ENCODE assay signal across 23 cellular contexts in the genomic region with DNA sequence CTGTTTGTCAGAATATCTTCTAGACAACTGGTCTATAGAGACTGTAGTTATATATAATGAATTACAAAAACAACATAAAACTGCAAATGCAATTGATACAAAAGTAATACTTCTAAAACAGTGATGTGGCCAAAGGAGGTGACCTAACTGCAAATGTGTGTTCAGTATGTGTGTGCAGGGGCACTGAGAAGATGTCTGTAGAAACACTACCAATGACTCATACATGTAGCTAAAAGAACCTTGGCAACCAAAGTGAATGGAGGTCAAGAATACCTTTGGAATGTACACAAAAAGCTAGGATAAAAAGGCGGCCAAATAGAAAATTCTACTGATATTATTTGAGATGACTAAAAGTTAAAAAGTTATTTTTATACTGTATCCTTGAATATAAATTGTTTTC.
A peak's percentile ranks its signal among the peaks of the same experiment; 100 is the strongest.
DNase-seq lines count a peak whose midpoint lies in the region; ATAC-seq, FAIRE-seq and TF ChIP-seq lines count a peak whose summit lies in the region.
"Had no signal": no experiment of that assay in that cellular context is flagged by ENCODE, and none has a peak within 500 bp of the region (broad histone marks: within the 10 kb centered on the region; RNA-seq: fewer than 3 reads in every experiment).

No MANE protein-coding gene starts in this region.

- TF ChIP-seq RAD21 in HepG2 (CRISPR knock-in tag; IDR thresholded peaks at IDR 0.05): no peak

- H3K4me1 Mint-ChIP-seq in H9: peaks cover 5% of the 10 kb centered on the region in 2 experiments; a peak in 2 of 4 replicates
- H3K4me1 Mint-ChIP-seq: activated naive CD8-positive, alpha-beta T cell treated with anti-CD3 and anti-CD28 coated beads for 36 hours had no signal

- H4K5ac ChIP-seq in H9 (ENCODE audit: insufficient read length, low read depth, low read length): no peak overlapping the region

- H3K18ac ChIP-seq in H9 (ENCODE audit: insufficient read length, low read depth, low read length): no peak overlapping the region

- peaks cover 12 to 14% (median 13%) of the 10 kb centered on the region in 3 experiments for H3K36me3 Mint-ChIP-seq in H9 (ENCODE audit: insufficient read depth in 1 of 3, low read depth in 3 of 3)

- no TSS peak for BruUV-seq in PC-3 (replicated peaks; lab: Mats Ljungman, UMichigan)
- BruUV-seq in HepG2 (replicated peaks; lab: Mats Ljungman, UMichigan): no TSS peak

- H2BK5ac ChIP-seq in H9 (ENCODE audit: insufficient read length, low read length): no peak overlapping the region

- no peak overlapping the region for H3K4me3 Mint-ChIP-seq in H9
- H3K4me3 Mint-ChIP-seq: activated naive CD8-positive, alpha-beta T cell treated with anti-CD3 and anti-CD28 coated beads for 36 hours; IgD-negative memory B cell had no signal

- FAIRE-seq in HepG2 (lab: Jason Lieb, UNC) (no peak), GM12891 (lab: Jason Lieb, UNC) (no peak)
- FAIRE-seq: GM12892 had no signal

- no peak for TF ChIP-seq CTCF in AG10803 (conservative IDR thresholded peaks at IDR 0.05; ENCODE audit: low read length)
- no peak for TF ChIP-seq CTCF in PC-3 (conservative IDR thresholded peaks at IDR 0.05; ENCODE audit: low read depth, low read length)
- no peak for TF ChIP-seq CTCF in HepG2 (CRISPR knock-in tag; IDR thresholded peaks at IDR 0.05)
- TF ChIP-seq CTCF in H9 (conservative IDR thresholded peaks at IDR 0.05): no peak

- no peak overlapping the region for H3K9ac ChIP-seq in PC-3 (ENCODE audit: low read length)
- H3K9ac ChIP-seq in HepG2 (ENCODE audit: insufficient read depth, low read depth, low read length): no peak overlapping the region
- no peak overlapping the region for H3K9ac ChIP-seq in H9 (ENCODE audit: extremely low read depth, insufficient read length, low read length)
- H3K9ac ChIP-seq: BLaER1 had no signal

- TF ChIP-seq POLR2A in HepG2 (IDR thresholded peaks at IDR 0.05; ENCODE audit: insufficient read depth in 1 of 2, low read depth in 2 of 2, low read length in 2 of 2) (no peak), GM12891 (IDR thresholded peaks at IDR 0.05; ENCODE audit: low read depth, low read length) (no peak)

- no peaks in the 10 kb centered on the region for H3K79me1 ChIP-seq in H9 (ENCODE audit: insufficient read depth, low read depth, low read length, poor library complexity, severe bottlenecking)

- no peak overlapping the region for H3K56ac ChIP-seq in H9 (ENCODE audit: insufficient read length, low read depth, low read length)

- DNase-seq in AG10803 (ENCODE audit: low read depth) (peak; percentile 71), PC-3 (peak; percentile 47), dermis blood vessel endothelial cell (peak; percentile 1), HepG2 (ENCODE audit: low spot score) (peak; percentile 35), GM12891 (ENCODE audit: insufficient read length, low spot score) (no peak), NOMO-1 treated with dmso at 0.1 percent for 144 hours (lab: John Stamatoyannopoulos, UW; ENCODE audit: unreplicated experiment) (no peak), H9 (no peak)
- DNase-seq: activated CD8-positive, alpha-beta memory T cell treated with anti-CD3 and anti-CD28 coated beads, Interleukin-2, amount 50 U/mL, for 48 hours; activated naive CD8-positive, alpha-beta T cell treated with anti-CD3 and anti-CD28 coated beads for 36 hours; cortex of kidney; DMS79 treated with DMSO at 0.1 percent for 48 hours; islet precursor cell; NCI-H1436; NCI-H524; OCI-M1; SW 1271 had no signal

- intact Hi-C loops in PC-3 (cut with micrococcal nuclease) (no loop called here), HepG2 (cut with micrococcal nuclease; ENCODE audit: unreplicated experiment) (no loop called here)

- H2BK15ac ChIP-seq in H9 (ENCODE audit: low read depth, low read length): no peak overlapping the region

- no peaks in the 10 kb centered on the region for H3K27me3 Mint-ChIP-seq in H9 (ENCODE audit: low read depth)
- H3K27me3 Mint-ChIP-seq: activated naive CD8-positive, alpha-beta T cell treated with anti-CD3 and anti-CD28 coated beads for 36 hours; IgD-negative memory B cell had no signal

- H3K4me2 ChIP-seq in PC-3 (ENCODE audit: low read length): no peak overlapping the region
- H3K4me2 ChIP-seq in HepG2 (ENCODE audit: low read depth, low read length): no peak overlapping the region
- H3K4me2 ChIP-seq in H9 (ENCODE audit: insufficient read depth, insufficient read length, low read length): no peak overlapping the region
- H3K4me2 ChIP-seq: BLaER1 had no signal

- H3K23ac ChIP-seq in H9 (ENCODE audit: insufficient read length, low read depth, low read length): no peak overlapping the region

- H4K8ac ChIP-seq in H9 (replicated peaks; ENCODE audit: insufficient read length, low read depth, low read length): no peak overlapping the region

- no peak overlapping the region for H2BK20ac ChIP-seq in H9 (ENCODE audit: low read depth, low read length, poor library complexity, severe bottlenecking)

- no peaks in the 10 kb centered on the region for H3K36me3 ChIP-seq in PC-3 (ENCODE audit: low read depth, low read length)
- peaks cover 1 to 13% of the 10 kb centered on the region in 2 experiments; a peak in 2 of 5 replicates for H3K36me3 ChIP-seq in HepG2 (replicated peaks in 1 of 2; ENCODE audit: control insufficient read depth in 1 of 2, insufficient read depth in 2 of 2, low read length in 2 of 2)

- in situ Hi-C loops in HepG2 (cut with HindIII; ENCODE audit: extremely low pct_ligation_motif_present, low pct_unique_long_range_greater_than_20kb): no loop called here

- no peaks in the 10 kb centered on the region for H3K79me2 ChIP-seq in PC-3 (ENCODE audit: low read length)
- no peaks in the 10 kb centered on the region for H3K79me2 ChIP-seq in HepG2 (ENCODE audit: insufficient read depth, low read length)
- no peaks in the 10 kb centered on the region for H3K79me2 ChIP-seq in H9 (ENCODE audit: insufficient read depth, low read length)

- H2AFZ ChIP-seq in PC-3 (ENCODE audit: low read length) (no peak overlapping the region), HepG2 (ENCODE audit: low read length) (no peak overlapping the region), H9 (ENCODE audit: low read length) (no peak overlapping the region)

- H3K4me3 ChIP-seq in AG10803 (ENCODE audit: low read length) (no peak overlapping the region), PC-3 (ENCODE audit: low read length) (no peak overlapping the region), HepG2 (replicated peaks in 1 of 3; ENCODE audit: insufficient read depth in 1 of 3, low read depth in 2 of 3, low read length in 3 of 3) (no peak overlapping the region)
- H3K4me3 ChIP-seq: BLaER1, gastroesophageal sphincter, tibial nerve had no signal

- no peaks in the 10 kb centered on the region for H3K9me3 ChIP-seq in PC-3 (ENCODE audit: low read length)
- H3K9me3 ChIP-seq in HepG2 (ENCODE audit: low read length): no peaks in the 10 kb centered on the region
- peaks cover 4% of the 10 kb centered on the region for H3K9me3 ChIP-seq in H9 (ENCODE audit: control insufficient read depth, low read depth, low read length)
- H3K9me3 ChIP-seq: gastroesophageal sphincter, tibial nerve had no signal

- CTCF ChIA-PET in PC-3 (lab: Charles Lee): no interaction called here
- CTCF ChIA-PET in HepG2 (lab: Yijun Ruan, JAX; ENCODE audit: low intra/inter-chr PET ratio, low total read pairs): no interaction called here

- peaks cover 13% of the 10 kb centered on the region in 2 experiments for H3K9me3 Mint-ChIP-seq in H9

- H3F3A ChIP-seq in PC-3 (ENCODE audit: low read length, unreplicated experiment): no peaks in the 10 kb centered on the region

- no peak overlapping the region for H2BK12ac ChIP-seq in H9 (ENCODE audit: insufficient read length, low read depth, low read length)

- ATAC-seq in PC-3 (peak; percentile 63), HepG2 (no peak), GM18861 (IDR thresholded peaks at IDR 0.05; ENCODE audit: unreplicated experiment) (no peak)
- ATAC-seq: activated CD4-positive, CD25-positive, alpha-beta regulatory T cell treated with anti-CD3 and anti-CD28 coated beads, Interleukin-2, amount 50 U/mL, for 24 hours; gastroesophageal sphincter had no signal

- H3K4me1 ChIP-seq in PC-3 (ENCODE audit: insufficient read depth, low read length) (peaks cover 10% of the 10 kb centered on the region; the same call in 1 of the 2 replicates), HepG2 (ENCODE audit: insufficient read depth, low read length) (peaks cover 10% of the 10 kb centered on the region), H9 (ENCODE audit: insufficient read depth, low read length) (no peaks in the 10 kb centered on the region)
- H3K4me1 ChIP-seq: tibial nerve had no signal

- no peak overlapping the region for H3T11ph ChIP-seq in H9 (ENCODE audit: low read length)

- no peak overlapping the region for H3K4ac ChIP-seq in H9 (ENCODE audit: low read depth, low read length)

- H3K27me3 ChIP-seq in PC-3 (ENCODE audit: low read length) (no peaks in the 10 kb centered on the region), HepG2 (ENCODE audit: control insufficient read depth in 1 of 2, insufficient read depth in 2 of 2, low read length in 2 of 2) (no peaks in the 10 kb centered on the region), H9 (ENCODE audit: insufficient read depth, low read length) (no peaks in the 10 kb centered on the region)
- H3K27me3 ChIP-seq: BLaER1, gastroesophageal sphincter, tibial nerve had no signal

- no peaks in the 10 kb centered on the region for H3K23me2 ChIP-seq in H9 (ENCODE audit: insufficient read length, low read depth, low read length, poor library complexity, severe bottlenecking)

- H3K27ac Mint-ChIP-seq in H9: no peak overlapping the region
- H3K27ac Mint-ChIP-seq: activated naive CD8-positive, alpha-beta T cell treated with anti-CD3 and anti-CD28 coated beads for 36 hours; IgD-negative memory B cell had no signal

- no peak for TF ChIP-seq EP300 in HepG2 (IDR thresholded peaks at IDR 0.05; ENCODE audit: low read depth in 2 of 2, low read length in 2 of 2)
- no peak for TF ChIP-seq EP300 in HepG2 (CRISPR knock-in tag; IDR thresholded peaks at IDR 0.05; ENCODE audit: borderline replicate concordance)

- H3K27ac ChIP-seq in PC-3 (ENCODE audit: low read length): no peak overlapping the region
- no peak overlapping the region for H3K27ac ChIP-seq in HepG2 (ENCODE audit: extremely low read length, insufficient read depth, low read length)
- H3K27ac ChIP-seq in H9 (ENCODE audit: insufficient read length, low read depth, low read length): no peak overlapping the region
- H3K27ac ChIP-seq: BLaER1, gastroesophageal sphincter, tibial nerve had no signal

- 90% methylated on average over 1 of the region's 1 CpG for WGBS in HepG2 (ENCODE audit: low lambda C conversion rate)
- WGBS in H9 (ENCODE audit: extremely low coverage, insufficient read length, low lambda C conversion rate): no CpG with 5 or more reads among the region's 1 CpG

- no peak overlapping the region for H2BK120ac ChIP-seq in H9 (ENCODE audit: low read depth, low read length, poor library complexity, severe bottlenecking)

- no peaks in the 10 kb centered on the region for H4K20me1 ChIP-seq in PC-3 (ENCODE audit: low read length)
- H4K20me1 ChIP-seq in HepG2 (ENCODE audit: insufficient read depth, low read length): no peaks in the 10 kb centered on the region
- H4K20me1 ChIP-seq in H9 (ENCODE audit: control insufficient read depth, insufficient read depth, insufficient read length): no peaks in the 10 kb centered on the region
- H4K20me1 ChIP-seq: BLaER1 had no signal

- no peak overlapping the region for H4K91ac ChIP-seq in H9 (ENCODE audit: insufficient read length, low read depth, low read length)

- H3K9me2 ChIP-seq in PC-3 (replicated peaks; ENCODE audit: low read length): no peaks in the 10 kb centered on the region

- no peak overlapping the region for H2AK5ac ChIP-seq in H9 (ENCODE audit: insufficient read length, low read length)

- POLR2A ChIA-PET in PC-3 (lab: Charles Lee; ENCODE audit: unreplicated experiment) (interaction anchor here (0.6 kb wide), 1 partner anchor 29 kb away, joined by 20 read pairs; no protein-coding TSS in a partner anchor), HepG2 (lab: Yijun Ruan, JAX) (no interaction called here)

- H3K14ac ChIP-seq in H9 (ENCODE audit: insufficient read depth, low read length): no peak overlapping the region

Comparison
In these comparisons a context has a peak if more than half of its experiments do, and no peak if none do; other contexts are left out.
1. DNase-seq: peak in AG10803 (single experiment), PC-3 (single experiment), dermis blood vessel endothelial cell (single experiment) and HepG2 (single experiment); none in GM12891 (single experiment), NOMO-1 treated with dmso at 0.1 percent for 144 hours (single experiment) and H9 (single experiment).